Comparison of ENCODE assay signal across 9 cellular contexts in the genomic region with DNA sequence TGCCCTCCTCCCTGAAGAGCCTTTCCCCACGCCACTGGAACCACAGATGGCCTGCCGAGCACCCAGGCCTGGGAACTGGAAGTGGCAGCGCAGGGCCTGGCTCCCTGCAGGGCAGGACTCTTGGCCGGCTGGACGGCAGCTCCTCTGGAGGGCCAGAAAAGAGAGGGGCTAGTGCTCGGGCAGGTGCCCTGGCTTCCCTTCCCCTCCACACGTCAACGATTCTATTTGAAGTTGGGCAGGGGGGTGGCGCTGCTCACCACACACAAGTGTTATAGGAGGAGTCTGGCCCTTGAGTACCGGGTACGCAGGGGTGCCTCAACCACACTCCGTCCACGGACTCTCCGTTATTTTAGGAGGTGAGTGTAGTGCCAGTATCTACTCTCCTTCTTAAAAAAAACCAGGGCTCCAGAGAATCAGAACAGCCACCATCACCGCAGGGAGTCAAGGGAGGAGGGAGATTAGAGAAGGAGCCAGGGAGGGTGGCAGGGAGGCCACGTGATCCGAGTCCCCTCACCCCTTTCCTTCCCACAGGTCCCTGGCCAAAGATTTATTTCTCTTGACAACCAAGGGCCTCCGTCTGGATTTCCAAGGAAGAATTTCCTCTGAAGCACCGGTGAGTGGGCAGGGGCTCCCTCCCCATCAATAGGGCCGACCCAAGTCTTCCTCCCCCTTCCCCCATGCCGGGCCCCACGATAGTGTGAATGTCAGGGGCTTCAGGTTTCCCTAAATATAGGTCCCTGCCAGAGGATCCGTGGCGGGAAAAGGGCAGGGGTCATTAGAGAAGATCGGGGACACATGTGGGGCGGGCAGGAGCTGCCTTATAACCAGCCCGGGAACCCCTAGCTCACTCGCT. TPM values are rescaled to one million over a fixed set of nuclear protein-coding genes. Genes with fewer than 3 reads are reported as not detected.
DNase-seq lines count a peak whose midpoint lies in the region; ATAC-seq and TF ChIP-seq lines count a peak whose summit lies in the region.
"Had no signal": no experiment of that assay in that cellular context is flagged by ENCODE, and none has a peak within 500 bp of the region (broad histone marks: within the 10 kb centered on the region; RNA-seq: fewer than 3 reads in every experiment).

No MANE protein-coding gene starts in this region.

- peaks cover 40 to 68% (median 64%) of the 10 kb centered on the region in 4 donors for H3K4me1 ChIP-seq in esophagus muscularis mucosa
- peaks cover 13 to 30% of the 10 kb centered on the region in 2 donors for H3K4me1 ChIP-seq in naive thymus-derived CD4-positive, alpha-beta T cell (ENCODE audit: control insufficient read depth in 2 of 2, insufficient read depth in 2 of 2, low read length in 2 of 2)

- H3K27ac ChIP-seq in esophagus muscularis mucosa (replicated peaks in 1 of 4) = peak overlapping the region; percentile 98 to 100 (median 99)
- peak overlapping the region; percentile 83 for H3K27ac ChIP-seq in naive thymus-derived CD4-positive, alpha-beta T cell (ENCODE audit: low read depth, low read length)

- POLR2A ChIA-PET in naive thymus-derived CD4-positive, alpha-beta T cell (lab: Charles Lee) = interaction anchor here (0.7 to 6.3 kb wide), 22 partner anchors 9 to 595 kb away, joined by 3 to 159 read pairs (median 6); a partner anchor contains a TSS

- peak overlapping the region; percentile 75 to 99 (median 92) for H3K4me3 ChIP-seq in esophagus muscularis mucosa
- peak overlapping the region; percentile 94 for H3K4me3 ChIP-seq in naive thymus-derived CD4-positive, alpha-beta T cell (ENCODE audit: low read length)

- no peak for TF ChIP-seq EP300 in esophagus muscularis mucosa (IDR thresholded peaks at IDR 0.05)

- H3K27ac Mint-ChIP-seq in naive thymus-derived CD4-positive, alpha-beta T cell = peak overlapping the region; percentile 90 to 99 (median 98)

- peak overlapping the region; percentile 96 to 100 (median 99) for H3K4me3 Mint-ChIP-seq in naive thymus-derived CD4-positive, alpha-beta T cell

- TF ChIP-seq POLR2A in esophagus muscularis mucosa (IDR thresholded peaks at IDR 0.05; ENCODE audit: low read depth) = peak; percentile 44

- peak; percentile 37 to 67 (median 49) for TF ChIP-seq CTCF in esophagus muscularis mucosa (IDR thresholded peaks at IDR 0.05)

- H3K27me3 ChIP-seq in esophagus muscularis mucosa = no peaks in the 10 kb centered on the region
- H3K27me3 ChIP-seq in naive thymus-derived CD4-positive, alpha-beta T cell (ENCODE audit: control insufficient read depth in 2 of 2, insufficient read depth in 2 of 2, low read length in 2 of 2) = no peaks in the 10 kb centered on the region

- intact Hi-C loops in esophagus muscularis mucosa (cut with DNase I) = no loop called here
- intact Hi-C loops in naive thymus-derived CD4-positive, alpha-beta T cell (cut with micrococcal nuclease) = loop anchor here (1.0 to 10.0 kb wide), 7 partner anchors 11 to 595 kb away; a partner anchor contains a TSS

- WGBS in esophagus muscularis mucosa = 3% methylated on average over 24 of the region's 28 CpGs

- H3K27me3 Mint-ChIP-seq in naive thymus-derived CD4-positive, alpha-beta T cell = no peaks in the 10 kb centered on the region

- CTCF ChIA-PET in naive thymus-derived CD4-positive, alpha-beta T cell (lab: Charles Lee) = interaction anchor here (0.6 to 1.9 kb wide), 5 partner anchors 9 to 344 kb away, joined by 3 to 8 read pairs (median 4); a partner anchor contains a TSS

- H3K36me3 Mint-ChIP-seq in naive thymus-derived CD4-positive, alpha-beta T cell = peaks cover 0 to 25% (median 13%) of the 10 kb centered on the region in 5 donors

- H3K9me3 Mint-ChIP-seq in naive thymus-derived CD4-positive, alpha-beta T cell = no peaks in the 10 kb centered on the region

- H3K4me1 Mint-ChIP-seq in naive thymus-derived CD4-positive, alpha-beta T cell = peaks cover 16 to 34% (median 27%) of the 10 kb centered on the region in 7 donors

- no peaks in the 10 kb centered on the region for H3K9me3 ChIP-seq in esophagus muscularis mucosa
- no peaks in the 10 kb centered on the region for H3K9me3 ChIP-seq in naive thymus-derived CD4-positive, alpha-beta T cell (ENCODE audit: control insufficient read depth in 2 of 3, low read length in 3 of 3)

- peak; percentile 35 for ATAC-seq in HG03064 (IDR thresholded peaks at IDR 0.05; ENCODE audit: low read depth, unreplicated experiment)
- peak; percentile 32 for ATAC-seq in naive thymus-derived CD4-positive, alpha-beta T cell
- no peak for ATAC-seq in GM21515 (IDR thresholded peaks at IDR 0.05; ENCODE audit: unreplicated experiment)

- peak; percentile 31 for DNase-seq in ELR (ENCODE audit: low read depth)
- DNase-seq in NOMO-1 treated with DMSO at 0.1 percent for 48 hours (lab: John Stamatoyannopoulos, UW; ENCODE audit: unreplicated experiment) = peak; percentile 76
- peak; percentile 69 for DNase-seq in activated T-cell treated with anti-CD3 and anti-CD28 coated beads, Interleukin-2, amount 50 U/mL, for 1 hour
- peak; percentile 96 for DNase-seq in esophagus muscularis mucosa (ENCODE audit: extremely low spot score)
- DNase-seq in naive thymus-derived CD4-positive, alpha-beta T cell = peak; percentile 30 to 72 (median 69)
- peak; percentile 64 for DNase-seq in stimulated activated naive CD4-positive, alpha-beta T cell treated with Interleukin-2 at 50 U/mL for 16 hours (lab: John Stamatoyannopoulos, UW)

- H3K36me3 ChIP-seq in esophagus muscularis mucosa = peaks cover 17 to 25% (median 22%) of the 10 kb centered on the region in 4 donors
- H3K36me3 ChIP-seq in naive thymus-derived CD4-positive, alpha-beta T cell (ENCODE audit: control insufficient read depth in 2 of 3, insufficient read depth in 3 of 3, low read length in 3 of 3) = peaks cover 7 to 35% (median 10%) of the 10 kb centered on the region in 3 experiments

RNA-seq across cellular contexts. Expression of a gene that starts 1.4 kb away (rescaled TPM):
- 1,000 to 10,000 TPM; 1,300 to 1,765 (median 1,454) TPM for total RNA-seq in esophagus muscularis mucosa
- 1,000 to 10,000 TPM in 1 of 5 experiments, 100 to 1,000 TPM in 4; 356 to 1,619 (median 584) TPM for total RNA-seq in naive thymus-derived CD4-positive, alpha-beta T cell
- 1,000 to 10,000 TPM in 1 of 2 donors, 100 to 1,000 TPM in 1; 955 to 1,316 TPM for polyA plus RNA-seq in naive thymus-derived CD4-positive, alpha-beta T cell

RNA-seq across cellular contexts. Expression of a gene that starts 11.7 kb away (rescaled TPM):
- 10 to 100 TPM; 43.6 to 61.3 (median 51.5) TPM for total RNA-seq in esophagus muscularis mucosa
- total RNA-seq in naive thymus-derived CD4-positive, alpha-beta T cell = 100 to 1,000 TPM in 2 of 5 experiments, 10 to 100 TPM in 3; 68.4 to 143 (median 86.0) TPM
- 100 to 1,000 TPM; 176 TPM for polyA plus RNA-seq in naive thymus-derived CD4-positive, alpha-beta T cell

RNA-seq across cellular contexts. Expression of a gene that starts 27.6 kb away (rescaled TPM):
- 1 to 10 TPM in 1 of 4 donors, under 1 TPM in 3; 0.42 to 1.3 (median 0.67) TPM for total RNA-seq in esophagus muscularis mucosa
- total RNA-seq in naive thymus-derived CD4-positive, alpha-beta T cell = 1 to 10 TPM; 1.5 to 3.3 (median 1.6) TPM
- under 1 TPM in 1 of 2 donors, not detected in 1; 0.38 TPM for polyA plus RNA-seq in naive thymus-derived CD4-positive, alpha-beta T cell

RNA-seq across cellular contexts. Expression of a gene that starts 31.9 kb away (rescaled TPM):
- total RNA-seq in esophagus muscularis mucosa = 100 to 1,000 TPM in 3 of 4 donors, 10 to 100 TPM in 1; 72.7 to 222 (median 154) TPM
- total RNA-seq in naive thymus-derived CD4-positive, alpha-beta T cell = 100 to 1,000 TPM in 3 of 5 experiments, 10 to 100 TPM in 2; 50.5 to 260 (median 130) TPM
- 100 to 1,000 TPM; 242 to 308 TPM for polyA plus RNA-seq in naive thymus-derived CD4-positive, alpha-beta T cell

RNA-seq across cellular contexts. Expression of a gene that starts 33.0 kb away (rescaled TPM):
- total RNA-seq in esophagus muscularis mucosa = under 1 TPM in 1 of 4 donors, not detected in 3; 0.23 TPM
- total RNA-seq in naive thymus-derived CD4-positive, alpha-beta T cell = 1 to 10 TPM in 2 of 5 experiments, not detected in 3; 1.2 to 2.3 TPM
- not detected for polyA plus RNA-seq in naive thymus-derived CD4-positive, alpha-beta T cell
- total RNA-seq: subcutaneous adipose tissue had no signal

Comparison
In these comparisons a context has a peak if more than half of its experiments do, and no peak if none do; other contexts are left out.
1. DNase-seq: peak in every context shown above with its lines; median percentile 96 in esophagus muscularis mucosa; 76 in NOMO-1 treated with DMSO at 0.1 percent for 48 hours; 69 in activated T-cell treated with anti-CD3 and anti-CD28 coated beads, Interleukin-2, amount 50 U/mL, for 1 hour; 69 in naive thymus-derived CD4-positive, alpha-beta T cell; 64 in stimulated activated naive CD4-positive, alpha-beta T cell treated with Interleukin-2 at 50 U/mL for 16 hours; 31 in ELR.